ENCODE assay signal across 9 cellular contexts in the genomic region with DNA sequence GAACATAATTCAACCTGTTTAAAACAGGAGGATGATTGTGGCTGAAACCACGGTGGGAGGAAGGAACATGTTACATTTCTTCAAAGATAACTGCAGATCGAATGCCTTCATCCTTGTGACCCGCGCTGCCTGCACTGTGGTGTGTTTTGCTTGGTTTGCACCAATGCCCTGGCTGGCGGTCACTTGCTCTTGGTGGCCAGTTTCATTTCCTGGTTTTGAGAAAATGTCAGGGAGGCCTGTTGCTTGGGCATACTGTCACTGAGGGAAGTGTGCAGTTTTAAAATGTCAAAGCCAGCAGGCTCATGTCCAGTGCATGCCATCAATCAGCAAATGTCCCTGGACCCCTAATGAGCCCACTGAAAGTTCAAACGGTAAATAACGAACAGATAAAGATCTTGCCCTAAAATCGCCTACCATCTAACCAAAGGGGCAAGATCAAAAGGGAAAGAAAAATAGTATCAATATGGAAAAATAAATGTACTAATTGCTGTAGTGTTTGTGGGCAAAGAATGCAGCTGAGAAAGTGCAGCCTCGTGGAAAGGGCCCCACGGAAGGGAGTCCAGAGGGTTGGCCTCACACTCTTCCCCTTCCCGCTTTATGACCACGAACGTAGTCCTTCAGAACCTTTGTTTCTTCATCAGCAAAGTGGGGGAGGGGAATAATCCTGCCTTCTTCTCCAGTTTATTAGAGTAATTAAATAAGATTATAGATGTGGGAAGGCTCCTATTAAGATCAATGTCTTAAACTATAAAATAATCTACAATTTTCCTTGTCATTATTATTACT. TPM values are rescaled to one million over a fixed set of nuclear protein-coding genes. Genes with fewer than 3 reads are reported as not detected.
DNase-seq lines count a peak whose midpoint lies in the region; ATAC-seq and TF ChIP-seq lines count a peak whose summit lies in the region.
"Had no signal": no experiment of that assay in that cellular context is flagged by ENCODE, and none has a peak within 500 bp of the region (broad histone marks: within the 10 kb centered on the region; RNA-seq: fewer than 3 reads in every experiment).

No MANE protein-coding gene starts in this region.

- H3K4me3 ChIP-seq in adrenal gland (no peak overlapping the region), vagina (no peak overlapping the region)
- H3K4me3 ChIP-seq: A549 had no signal

- H3K36me3 ChIP-seq in adrenal gland (replicated peaks in 1 of 2) (no peaks in the 10 kb centered on the region), vagina (no peaks in the 10 kb centered on the region)

- WGBS in adrenal gland, 4 donors: 60 to 68% (median 62%) methylated on average over 13 of the region's 13 CpGs

- ATAC-seq in HG03378 (IDR thresholded peaks at IDR 0.05; ENCODE audit: unreplicated experiment): peak; percentile 31
- ATAC-seq: A549 had no signal

- H3K27me3 Mint-ChIP-seq in T-helper 1 cell treated with Interleukin-12 subunit alpha and Interleukin-12 subunit beta and Interleukin-4 antibody, amounts not matched to agents 30 μg/mL and 1 μg/mL, for 36 hours (ENCODE audit: low read depth): no peaks in the 10 kb centered on the region

- H3K27ac Mint-ChIP-seq in T-helper 1 cell treated with Interleukin-12 subunit alpha and Interleukin-12 subunit beta and Interleukin-4 antibody, amounts not matched to agents 30 μg/mL and 1 μg/mL, for 36 hours: peak overlapping the region; percentile 76

- peaks cover 33% of the 10 kb centered on the region for H3K36me3 Mint-ChIP-seq in T-helper 1 cell treated with Interleukin-12 subunit alpha and Interleukin-12 subunit beta and Interleukin-4 antibody, amounts not matched to agents 30 μg/mL and 1 μg/mL, for 36 hours (ENCODE audit: low read depth)

- H3K4me1 ChIP-seq in adrenal gland (replicated peaks in 1 of 2) (peaks cover 0 to 22% of the 10 kb centered on the region in 2 donors), vagina (peaks cover 14% of the 10 kb centered on the region)
- H3K4me1 ChIP-seq: A549 had no signal

- no peak for DNase-seq in T-helper 1 cell
- DNase-seq in adrenal gland: peak in 5 of 7 donors; percentile 35 to 66 (median 46)
- peak; percentile 53 for DNase-seq in stimulated activated CD8-positive, alpha-beta memory T cell treated with anti-CD3 and anti-CD28 coated beads, Interleukin-4, amount 100 ng/mL, for 48 hours
- no peak for DNase-seq in vagina (ENCODE audit: extremely low spot score in 2 of 2)
- DNase-seq in NCI-H2227 treated with DMSO at 0.1 percent for 48 hours (lab: John Stamatoyannopoulos, UW): no peak
- DNase-seq in superior temporal gyrus (ENCODE audit: extremely low spot score): no peak

- H3K4me3 Mint-ChIP-seq in T-helper 1 cell treated with Interleukin-12 subunit alpha and Interleukin-12 subunit beta and Interleukin-4 antibody, amounts not matched to agents 30 μg/mL and 1 μg/mL, for 36 hours: peak overlapping the region; percentile 47

- no peaks in the 10 kb centered on the region for H3K9me3 Mint-ChIP-seq in T-helper 1 cell treated with Interleukin-12 subunit alpha and Interleukin-12 subunit beta and Interleukin-4 antibody, amounts not matched to agents 30 μg/mL and 1 μg/mL, for 36 hours

- no peak for TF ChIP-seq POLR2A in adrenal gland (IDR thresholded peaks at IDR 0.05)
- TF ChIP-seq POLR2A in vagina (IDR thresholded peaks at IDR 0.05): no peak

- peaks cover 79% of the 10 kb centered on the region for H3K4me1 Mint-ChIP-seq in T-helper 1 cell treated with Interleukin-12 subunit alpha and Interleukin-12 subunit beta and Interleukin-4 antibody, amounts not matched to agents 30 μg/mL and 1 μg/mL, for 36 hours (ENCODE audit: low read depth)

- intact Hi-C loops in adrenal gland (cut with DNase I): no loop called here
- intact Hi-C loops in vagina (cut with DNase I): no loop called here

- no peaks in the 10 kb centered on the region for H3K27me3 ChIP-seq in adrenal gland
- H3K27me3 ChIP-seq in vagina: no peaks in the 10 kb centered on the region

- TF ChIP-seq CTCF in adrenal gland (IDR thresholded peaks at IDR 0.05) (no peak), vagina (IDR thresholded peaks at IDR 0.05) (no peak)

- H3K27ac ChIP-seq in adrenal gland: peak overlapping the region in 2 of 5 donors; percentile 8 to 63
- H3K27ac ChIP-seq in vagina: no peak overlapping the region
- H3K27ac ChIP-seq: A549 had no signal

- H3K9me3 ChIP-seq in adrenal gland (replicated peaks in 1 of 3) (no peaks in the 10 kb centered on the region), vagina (no peaks in the 10 kb centered on the region)
- H3K9me3 ChIP-seq: A549 had no signal

RNA-seq across cellular contexts. Expression of gene FLI1, which starts 40.8 kb away (rescaled TPM):
- 10 to 100 TPM in 5 of 8 donors, 1 to 10 TPM in 3; 2.4 to 21.3 (median 16.9) TPM for total RNA-seq in adrenal gland
- polyA plus RNA-seq in adrenal gland: 1 to 10 TPM; 5.2 to 9.7 (median 5.8) TPM
- 29.5 TPM for total RNA-seq in vagina

Comparison
In these comparisons a context has a peak if more than half of its experiments do, and no peak if none do; other contexts are left out.
1. DNase-seq: peak in adrenal gland (5 of 7) and stimulated activated CD8-positive, alpha-beta memory T cell treated with anti-CD3 and anti-CD28 coated beads, Interleukin-4, amount 100 ng/mL, for 48 hours (single experiment); none in T-helper 1 cell (0 of 5), vagina (0 of 2), NCI-H2227 treated with DMSO at 0.1 percent for 48 hours (single experiment) and superior temporal gyrus (single experiment).